25 cellular contexts compared by ENCODE assay signal in genomic region chr11:81967242-81967641, GRCh38.
"Had no signal": no experiment of that assay in that cellular context is flagged by ENCODE, and none has a peak within 500 bp of the region (broad histone marks: within the 10 kb centered on the region; RNA-seq: fewer than 3 reads in every experiment).

No MANE protein-coding gene starts in this region.

- H3K4me3 ChIP-seq: adrenal gland, body of pancreas, cardiac muscle cell, SJCRH30 had no signal

- ATAC-seq: activated CD4-positive, alpha-beta T cell treated with anti-CD3 and anti-CD28 coated beads for 36 hours; activated T-cell treated with anti-CD3 and anti-CD28 coated beads, Interleukin-2, amount 50 U/mL, for 72 hours; body of pancreas; Panc1 had no signal

- FAIRE-seq: colon had no signal

- H3K36me3 ChIP-seq: adrenal gland, cardiac muscle cell, SJCRH30, WERI-Rb-1 had no signal

- H3K9me3 ChIP-seq: adrenal gland, body of pancreas, SJCRH30, SK-N-SH had no signal

- H3K4me1 ChIP-seq: adrenal gland, body of pancreas, SJCRH30 had no signal

- H3K27ac Mint-ChIP-seq: activated CD4-positive, alpha-beta memory T cell treated with anti-CD3 and anti-CD28 coated beads, Interleukin-2, amount 10 ng/mL, durations not matched to agents 7 days and 5 days; activated CD4-positive, alpha-beta T cell treated with anti-CD3 and anti-CD28 coated beads for 36 hours; activated naive CD8-positive, alpha-beta T cell treated with anti-CD3 and anti-CD28 coated beads, Interleukin-2, amount 10 ng/mL, durations not matched to agents 7 days and 5 days; activated T-cell treated with anti-CD3 and anti-CD28 coated beads, Interleukin-2, amount 50 U/mL, for 72 hours; activated T-helper 2 cell treated with anti-CD3 and anti-CD28 coated beads, Interferon-gamma antibody, Interleukin-2, Interleukin-4, amounts not matched to agents 10 μg/mL and 5 μg/mL and 100 μg/mL, durations not matched to agents 14 hours and 24 hours and 36 hours; IgD-negative memory B cell had no signal

- H3K9me3 Mint-ChIP-seq: activated CD4-positive, alpha-beta memory T cell treated with anti-CD3 and anti-CD28 coated beads, Interleukin-2, amount 10 ng/mL, durations not matched to agents 7 days and 5 days; activated naive CD8-positive, alpha-beta T cell treated with anti-CD3 and anti-CD28 coated beads, Interleukin-2, amount 10 ng/mL, durations not matched to agents 7 days and 5 days; activated T-cell treated with anti-CD3 and anti-CD28 coated beads, Interleukin-2, amount 50 U/mL, for 72 hours; activated T-helper 2 cell treated with anti-CD3 and anti-CD28 coated beads, Interferon-gamma antibody, Interleukin-2, Interleukin-4, amounts not matched to agents 10 μg/mL and 5 μg/mL and 100 μg/mL, durations not matched to agents 14 hours and 24 hours and 36 hours; IgD-negative memory B cell had no signal

- DNase-seq: activated CD4-positive, alpha-beta memory T cell treated with anti-CD3 and anti-CD28 coated beads, Interleukin-2, amount 10 ng/mL, durations not matched to agents 7 days and 5 days; activated CD4-positive, alpha-beta T cell treated with anti-CD3 and anti-CD28 coated beads for 36 hours; activated CD4-positive, alpha-beta T cell treated with anti-CD3 and anti-CD28 coated beads, Interleukin-2, amount 50 U/mL, for 1 hour; activated naive CD4-positive, alpha-beta T cell treated with anti-CD3 and anti-CD28 coated beads, Interleukin-2, amount 50 U/mL, for 16 hours; activated naive CD8-positive, alpha-beta T cell treated with anti-CD3 and anti-CD28 coated beads, Interleukin-2, amount 10 ng/mL, durations not matched to agents 7 days and 5 days; activated T-cell treated with anti-CD3 and anti-CD28 coated beads, Interleukin-2, amount 50 U/mL, for 72 hours; adrenal gland; anterior cingulate cortex; body of pancreas; KG1; NCI-H1092 treated with DMSO at 0.1 percent for 48 hours; NCI-H1436 treated with DMSO at 0.1 percent for 48 hours; NCI-H187; NCI-H510A treated with DMSO at 0.1 percent for 48 hours; Right ventricle myocardium superior; SJCRH30; SK-N-SH; T-helper 1 cell; WERI-Rb-1 had no signal

- H3K27ac ChIP-seq: adrenal gland, body of pancreas, cardiac muscle cell, RWPE1, SJCRH30, WERI-Rb-1 had no signal

- H3K27me3 Mint-ChIP-seq: activated CD4-positive, alpha-beta memory T cell treated with anti-CD3 and anti-CD28 coated beads, Interleukin-2, amount 10 ng/mL, durations not matched to agents 7 days and 5 days; activated CD4-positive, alpha-beta T cell treated with anti-CD3 and anti-CD28 coated beads for 36 hours; activated naive CD8-positive, alpha-beta T cell treated with anti-CD3 and anti-CD28 coated beads, Interleukin-2, amount 10 ng/mL, durations not matched to agents 7 days and 5 days; IgD-negative memory B cell had no signal

- H3K27me3 ChIP-seq: adrenal gland, body of pancreas, SJCRH30 had no signal

- H3K36me3 Mint-ChIP-seq: activated naive CD8-positive, alpha-beta T cell treated with anti-CD3 and anti-CD28 coated beads, Interleukin-2, amount 10 ng/mL, durations not matched to agents 7 days and 5 days; IgD-negative memory B cell had no signal

- H3K4me3 Mint-ChIP-seq: activated CD4-positive, alpha-beta memory T cell treated with anti-CD3 and anti-CD28 coated beads, Interleukin-2, amount 10 ng/mL, durations not matched to agents 7 days and 5 days; activated CD4-positive, alpha-beta T cell treated with anti-CD3 and anti-CD28 coated beads for 36 hours; activated naive CD8-positive, alpha-beta T cell treated with anti-CD3 and anti-CD28 coated beads, Interleukin-2, amount 10 ng/mL, durations not matched to agents 7 days and 5 days; activated T-cell treated with anti-CD3 and anti-CD28 coated beads, Interleukin-2, amount 50 U/mL, for 72 hours; IgD-negative memory B cell had no signal
